Comparison of ENCODE assay signal across 1 cellular context in genomic region chr5:169583424-169584215, GRCh38.
A peak's percentile ranks its signal among the peaks of the same experiment; 100 is the strongest.
TF ChIP-seq lines count a peak whose summit lies in the region.

Gene SPDL1 (plus strand): TSS chr5:169583773. CDS start chr5:169588417, 4,644 bp downstream.

TF ChIP-seq in K562, 482 proteins besides CTCF, POLR2A, EP300 and RAD21 (continued from another document and continues in another):
- TF ChIP-seq ELK1 (CRISPR knock-in tag; IDR thresholded peaks at IDR 0.05) (no peak), CREB3L1 (IDR thresholded peaks at IDR 0.05; ENCODE audit: borderline replicate concordance, low read depth) (peak; percentile 92), TBP (optimal IDR thresholded peaks at IDR 0.05; ENCODE audit: low read depth, low read length) (peak; percentile 90), KDM5B (IDR thresholded peaks at IDR 0.05; ENCODE audit: insufficient replicate concordance, low read depth, low read length) (peak; percentile 96), PML (IDR thresholded peaks at IDR 0.05; ENCODE audit: low read length) (peak; percentile 71; the same call in 1 of the 2 replicates), SAP30 (IDR thresholded peaks at IDR 0.05; ENCODE audit: borderline replicate concordance, insufficient read depth, low read depth, low read length, poor library complexity, severe bottlenecking) (peak; percentile 73), SREBF2 (CRISPR knock-in tag; IDR thresholded peaks at IDR 0.05) (no peak), ZHX1 (conservative IDR thresholded peaks at IDR 0.05; ENCODE audit: low read length) (0 out of 2 replicates have a peak, but pooled peaks have one; percentile 92), SPI1 (IDR thresholded peaks at IDR 0.05; ENCODE audit: borderline replicate concordance, low read depth, low read length) (no peak), ETS1 (conservative IDR thresholded peaks at IDR 0.05; ENCODE audit: control insufficient read depth, low read depth, low read length) (no peak; the same call in 1 of the 2 replicates), HNRNPLL (IDR thresholded peaks at IDR 0.05; ENCODE audit: low read depth, low read length, poor library complexity, severe bottlenecking) (peak; percentile 66), ZBTB17 (CRISPR knock-in tag; IDR thresholded peaks at IDR 0.05) (0 out of 2 replicates have a peak, but pooled peaks have one; percentile 52), MCM7 (IDR thresholded peaks at IDR 0.05) (no peak), NR0B1 (IDR thresholded peaks at IDR 0.05; ENCODE audit: partially characterized antibody) (no peak), HDAC3 (IDR thresholded peaks at IDR 0.05; ENCODE audit: borderline replicate concordance, partially characterized antibody) (no peak), ZKSCAN3 (CRISPR knock-in tag; IDR thresholded peaks at IDR 0.05) (no peak), ZNF277 (CRISPR knock-in tag; IDR thresholded peaks at IDR 0.05; ENCODE audit: borderline replicate concordance) (no peak), CHD4 (IDR thresholded peaks at IDR 0.05; ENCODE audit: insufficient read depth, insufficient replicate concordance, low read depth, low read length, poor library complexity, severe bottlenecking) (no peak), MYBL2 (IDR thresholded peaks at IDR 0.05; ENCODE audit: low read depth) (peak; percentile 90), MYBL2 (CRISPR knock-in tag; IDR thresholded peaks at IDR 0.05; ENCODE audit: borderline replicate concordance) (no peak), NRF1 (conservative IDR thresholded peaks at IDR 0.05 in 1 of 2, IDR thresholded peaks at IDR 0.05 in 1 of 2) (peak; percentile 98), THAP12 (CRISPR knock-in tag; IDR thresholded peaks at IDR 0.05) (0 out of 2 replicates have a peak, but pooled peaks have one; percentile 68), SMAD4 (CRISPR knock-in tag; conservative IDR thresholded peaks at IDR 0.05) (peak; percentile 29; the same call in 1 of the 2 replicates), MAFG (tag; conservative IDR thresholded peaks at IDR 0.05) (no peak), GTF2E2 (tag; IDR thresholded peaks at IDR 0.05) (peak; percentile 67; the same call in 1 of the 2 replicates), CUX1 (CRISPR knock-in tag; IDR thresholded peaks at IDR 0.05) (no peak), RBM39 (optimal IDR thresholded peaks at IDR 0.05; ENCODE audit: low read depth, low read length) (no peak), FOXK2 (conservative IDR thresholded peaks at IDR 0.05 in 1 of 2, IDR thresholded peaks at IDR 0.05 in 1 of 2; ENCODE audit: low read depth in 2 of 2) (no peak), BCLAF1 (IDR thresholded peaks at IDR 0.05; ENCODE audit: borderline replicate concordance in 1 of 2, control insufficient read depth in 1 of 2, low read depth in 2 of 2, low read length in 1 of 2) (no peak), GABPA (tag; conservative IDR thresholded peaks at IDR 0.05; ENCODE audit: low read depth) (peak; percentile 47)
- TF ChIP-seq, protein P1, sequence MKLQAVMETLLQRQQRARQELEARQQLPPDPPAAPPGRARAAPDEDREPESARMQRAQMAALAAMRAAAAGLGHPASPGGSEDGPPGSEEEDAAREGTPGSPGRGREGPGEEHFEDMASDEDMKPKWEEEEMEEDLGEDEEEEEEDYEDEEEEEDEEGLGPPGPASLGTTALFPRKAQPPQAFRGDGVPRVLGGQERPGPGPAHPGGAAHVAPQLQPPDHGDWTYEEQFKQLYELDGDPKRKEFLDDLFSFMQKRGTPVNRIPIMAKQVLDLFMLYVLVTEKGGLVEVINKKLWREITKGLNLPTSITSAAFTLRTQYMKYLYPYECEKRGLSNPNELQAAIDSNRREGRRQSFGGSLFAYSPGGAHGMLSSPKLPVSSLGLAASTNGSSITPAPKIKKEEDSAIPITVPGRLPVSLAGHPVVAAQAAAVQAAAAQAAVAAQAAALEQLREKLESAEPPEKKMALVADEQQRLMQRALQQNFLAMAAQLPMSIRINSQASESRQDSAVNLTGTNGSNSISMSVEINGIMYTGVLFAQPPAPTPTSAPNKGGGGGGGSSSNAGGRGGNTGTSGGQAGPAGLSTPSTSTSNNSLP (IDR thresholded peaks at IDR 0.05; ENCODE audit: borderline replicate concordance, low read depth, low read length), result no peak
